ENCODE assay signal across 17 cellular contexts in genomic region chr16:13168091-13168572, GRCh38.
DNase-seq lines count a peak whose midpoint lies in the region; TF ChIP-seq lines count a peak whose summit lies in the region.
"Had no signal": no experiment of that assay in that cellular context is flagged by ENCODE, and none has a peak within 500 bp of the region (broad histone marks: within the 10 kb centered on the region; RNA-seq: fewer than 3 reads in every experiment).

No MANE protein-coding gene starts in this region.

- H3K36me3 ChIP-seq in mammary epithelial cell (ENCODE audit: insufficient read depth, low read length) (no peaks in the 10 kb centered on the region), kidney epithelial cell (ENCODE audit: control insufficient read depth, insufficient read depth, low read length) (no peaks in the 10 kb centered on the region)

- H2AFZ ChIP-seq in H9 (ENCODE audit: low read length) (no peak overlapping the region), mammary epithelial cell (ENCODE audit: low read depth, low read length) (peak overlapping the region; percentile 65)

- intact Hi-C loops in mammary epithelial cell (cut with micrococcal nuclease): loop anchor here (5.0 kb wide), 2 partner anchors 56 to 139 kb away; no protein-coding TSS in a partner anchor

- H3K9me3 ChIP-seq in H9 (ENCODE audit: control insufficient read depth, low read depth, low read length) (no peaks in the 10 kb centered on the region), mammary epithelial cell (replicated peaks; ENCODE audit: insufficient read depth, low read length) (no peaks in the 10 kb centered on the region)
- H3K9me3 ChIP-seq: testis had no signal

- H4K8ac ChIP-seq in H9 (replicated peaks; ENCODE audit: insufficient read length, low read depth, low read length): no peak overlapping the region

- H3K79me1 ChIP-seq in H9 (ENCODE audit: insufficient read depth, low read depth, low read length, poor library complexity, severe bottlenecking): no peaks in the 10 kb centered on the region

- H3K36me3 Mint-ChIP-seq in H9 (ENCODE audit: insufficient read depth in 1 of 3, low read depth in 3 of 3): peaks cover 0 to 4% (median 3%) of the 10 kb centered on the region in 3 experiments; a peak in 4 of 7 replicates

- no peak overlapping the region for H2BK5ac ChIP-seq in H9 (ENCODE audit: insufficient read length, low read length)

- H3K4me3 Mint-ChIP-seq in H9: no peak overlapping the region; a peak in 1 of 5 replicates
- H3K4me3 Mint-ChIP-seq: activated naive CD8-positive, alpha-beta T cell treated with anti-CD3 and anti-CD28 coated beads, Interleukin-2, amount 50 U/mL, for 24 hours; activated T-cell treated with anti-CD3 and anti-CD28 coated beads, Interleukin-2, amount 50 U/mL, for 72 hours had no signal

- H3K18ac ChIP-seq in H9 (ENCODE audit: insufficient read length, low read depth, low read length): no peak overlapping the region

- CTCF ChIA-PET in mammary epithelial cell (lab: Charles Lee; ENCODE audit: low non-redundant PET): interaction anchor here (0.5 to 1.2 kb wide), 3 partner anchors 285 to 892 kb away, joined by 3 to 5 read pairs (median 4); no protein-coding TSS in a partner anchor

- H3K4me1 Mint-ChIP-seq in H9: peaks cover 27 to 40% of the 10 kb centered on the region in 2 experiments
- H3K4me1 Mint-ChIP-seq: activated naive CD8-positive, alpha-beta T cell treated with anti-CD3 and anti-CD28 coated beads, Interleukin-2, amount 50 U/mL, for 24 hours had no signal

- H4K20me1 ChIP-seq in H9 (ENCODE audit: control insufficient read depth, insufficient read depth, insufficient read length): no peaks in the 10 kb centered on the region
- H4K20me1 ChIP-seq in mammary epithelial cell (ENCODE audit: insufficient read depth, low read length): no peaks in the 10 kb centered on the region

- H3K27ac Mint-ChIP-seq in H9: peak overlapping the region; percentile 29 to 68 (median 36); a peak in 4 of 7 replicates
- H3K27ac Mint-ChIP-seq: activated naive CD8-positive, alpha-beta T cell treated with anti-CD3 and anti-CD28 coated beads, Interleukin-2, amount 50 U/mL, for 24 hours; activated T-cell treated with anti-CD3 and anti-CD28 coated beads, Interleukin-2, amount 50 U/mL, for 72 hours had no signal

- TF ChIP-seq POLR2A in NB4 (IDR thresholded peaks at IDR 0.05; ENCODE audit: extremely low read depth, insufficient read length): no peak

- no peak overlapping the region for H2BK12ac ChIP-seq in H9 (ENCODE audit: insufficient read length, low read depth, low read length)

- no peak overlapping the region for H2BK20ac ChIP-seq in H9 (ENCODE audit: low read depth, low read length, poor library complexity, severe bottlenecking)

- in situ Hi-C loops in mammary epithelial cell (cut with MboI; ENCODE audit: low sequenced_read_pairs in 2 of 2): no loop called here

- no peak overlapping the region for H3K56ac ChIP-seq in H9 (ENCODE audit: insufficient read length, low read depth, low read length)

- H3K79me2 ChIP-seq in H9 (ENCODE audit: insufficient read depth, low read length): no peaks in the 10 kb centered on the region; the same call in 1 of the 2 replicates
- no peaks in the 10 kb centered on the region for H3K79me2 ChIP-seq in mammary epithelial cell (ENCODE audit: insufficient read depth, low read length)

- H3K4me3 ChIP-seq in NB4 (ENCODE audit: low read depth, low read length): no peak overlapping the region
- peak overlapping the region in 1 of 3 experiments; percentile 10 for H3K4me3 ChIP-seq in mammary epithelial cell (replicated peaks in 1 of 3; ENCODE audit: insufficient read depth in 1 of 3, low read depth in 2 of 3, low read length in 3 of 3)
- no peak overlapping the region for H3K4me3 ChIP-seq in kidney epithelial cell (ENCODE audit: low read depth, low read length)
- H3K4me3 ChIP-seq: testis had no signal

- no peak overlapping the region for H3K23ac ChIP-seq in H9 (ENCODE audit: insufficient read length, low read depth, low read length)

- no peak overlapping the region for H2BK120ac ChIP-seq in H9 (ENCODE audit: low read depth, low read length, poor library complexity, severe bottlenecking)

- no TSS peak for BruUV-seq in mammary epithelial cell (replicated peaks; lab: Mats Ljungman, UMichigan)

- no peak overlapping the region for H3T11ph ChIP-seq in H9 (ENCODE audit: low read length)

- H2BK15ac ChIP-seq in H9 (ENCODE audit: low read depth, low read length): no peak overlapping the region

- H3K23me2 ChIP-seq in H9 (ENCODE audit: insufficient read length, low read depth, low read length, poor library complexity, severe bottlenecking): no peaks in the 10 kb centered on the region

- no peak overlapping the region for H3K9ac ChIP-seq in H9 (ENCODE audit: extremely low read depth, insufficient read length, low read length)
- no peak overlapping the region for H3K9ac ChIP-seq in mammary epithelial cell (ENCODE audit: insufficient read depth, low read length)

- no peak overlapping the region for H3K14ac ChIP-seq in H9 (ENCODE audit: insufficient read depth, low read length)

- peaks cover 14% of the 10 kb centered on the region; the same call in 1 of the 2 replicates for H3K4me1 ChIP-seq in H9 (ENCODE audit: insufficient read depth, low read length)
- H3K4me1 ChIP-seq in mammary epithelial cell (ENCODE audit: insufficient read depth, low read length): peaks cover 15% of the 10 kb centered on the region
- H3K4me1 ChIP-seq: testis had no signal

- no peak overlapping the region for H4K91ac ChIP-seq in H9 (ENCODE audit: insufficient read length, low read depth, low read length)

- H4K5ac ChIP-seq in H9 (ENCODE audit: insufficient read length, low read depth, low read length): no peak overlapping the region

- DNase-seq in H9: peak; percentile 67
- DNase-seq in NB4 (ENCODE audit: low read depth): peak; percentile 2
- DNase-seq in mammary epithelial cell: peak; percentile 88
- peak; percentile 56 for DNase-seq in kidney epithelial cell (ENCODE audit: low read depth)
- no peak for DNase-seq in activated CD4-positive, alpha-beta T cell treated with anti-CD3 and anti-CD28 coated beads for 1 hour
- DNase-seq in T-helper 9 cell: no peak
- DNase-seq in stimulated activated naive CD4-positive, alpha-beta T cell (lab: John Stamatoyannopoulos, UW): no peak
- DNase-seq: activated CD4-positive, alpha-beta T cell treated with anti-CD3 and anti-CD28 coated beads, Interleukin-2, amount 50 U/mL, for 4 hours; activated naive CD8-positive, alpha-beta T cell treated with anti-CD3 and anti-CD28 coated beads, Interleukin-2, amount 50 U/mL, for 24 hours; activated T-cell treated with anti-CD3 and anti-CD28 coated beads, Interleukin-2, amount 50 U/mL, for 72 hours; DMS79 treated with DMSO at 0.1 percent for 48 hours; effector CD8-positive, alpha-beta T cell; mesenchymal stem cell; NCI-H1048; SIG-M5; stimulated activated CD4-positive, alpha-beta T cell treated with anti-CD3 and anti-CD28 coated beads, Interleukin-2, amount 100 ng/mL, for 48 hours; testis had no signal

- H3K4me2 ChIP-seq in H9 (ENCODE audit: insufficient read depth, insufficient read length, low read length) (peak overlapping the region; percentile 4), mammary epithelial cell (ENCODE audit: insufficient read depth, low read depth, low read length) (peak overlapping the region; percentile 55)

- H3K9me3 Mint-ChIP-seq in H9: peaks cover 4 to 7% of the 10 kb centered on the region in 2 experiments; a peak in 3 of 5 replicates

- no peaks in the 10 kb centered on the region for H3K27me3 Mint-ChIP-seq in H9 (ENCODE audit: low read depth)

- dilution Hi-C loops in mammary epithelial cell (cut with HindIII; ENCODE audit: low sequenced_read_pairs): no loop called here

- no peak overlapping the region for H3K4ac ChIP-seq in H9 (ENCODE audit: low read depth, low read length)

- no peak for TF ChIP-seq CTCF in H9 (conservative IDR thresholded peaks at IDR 0.05)
- no peak for TF ChIP-seq CTCF in NB4 (IDR thresholded peaks at IDR 0.05; ENCODE audit: low read depth, low read length)
- no peak for TF ChIP-seq CTCF in mammary epithelial cell (conservative IDR thresholded peaks at IDR 0.05 in 1 of 2, IDR thresholded peaks at IDR 0.05 in 1 of 2; ENCODE audit: extremely low read depth in 1 of 2, insufficient read depth in 1 of 2, low read depth in 1 of 2, low read length in 2 of 2)
- no peak for TF ChIP-seq CTCF in kidney epithelial cell (IDR thresholded peaks at IDR 0.05; ENCODE audit: insufficient read depth, low read length, poor library complexity, severe bottlenecking)

- H2AK5ac ChIP-seq in H9 (ENCODE audit: insufficient read length, low read length): no peak overlapping the region

- no peak overlapping the region for H3K27ac ChIP-seq in H9 (ENCODE audit: insufficient read length, low read depth, low read length)
- peak overlapping the region; percentile 22 for H3K27ac ChIP-seq in mammary epithelial cell (ENCODE audit: insufficient read depth, low read depth, low read length)
- H3K27ac ChIP-seq: testis had no signal

- no CpG with 5 or more reads among the region's 4 CpGs for WGBS in H9 (ENCODE audit: extremely low coverage, insufficient read length, low lambda C conversion rate)
- 21% methylated on average over 3 of the region's 4 CpGs for WGBS in mammary epithelial cell (ENCODE audit: low coverage, missing lambda C conversion rate)

- H3K27me3 ChIP-seq in H9 (ENCODE audit: insufficient read depth, low read length): no peaks in the 10 kb centered on the region
- no peaks in the 10 kb centered on the region for H3K27me3 ChIP-seq in mammary epithelial cell (ENCODE audit: insufficient read depth, low read length)
- H3K27me3 ChIP-seq in kidney epithelial cell (ENCODE audit: control insufficient read depth, insufficient read depth, low read length): no peaks in the 10 kb centered on the region
- H3K27me3 ChIP-seq: testis had no signal

Comparison
In these comparisons a context has a peak if more than half of its experiments do, and no peak if none do; other contexts are left out.
1. DNase-seq: peak in H9 (single experiment), NB4 (single experiment), mammary epithelial cell (single experiment) and kidney epithelial cell (single experiment); none in activated CD4-positive, alpha-beta T cell treated with anti-CD3 and anti-CD28 coated beads for 1 hour (single experiment), T-helper 9 cell (single experiment) and stimulated activated naive CD4-positive, alpha-beta T cell (0 of 6).